In the genomic region with DNA sequence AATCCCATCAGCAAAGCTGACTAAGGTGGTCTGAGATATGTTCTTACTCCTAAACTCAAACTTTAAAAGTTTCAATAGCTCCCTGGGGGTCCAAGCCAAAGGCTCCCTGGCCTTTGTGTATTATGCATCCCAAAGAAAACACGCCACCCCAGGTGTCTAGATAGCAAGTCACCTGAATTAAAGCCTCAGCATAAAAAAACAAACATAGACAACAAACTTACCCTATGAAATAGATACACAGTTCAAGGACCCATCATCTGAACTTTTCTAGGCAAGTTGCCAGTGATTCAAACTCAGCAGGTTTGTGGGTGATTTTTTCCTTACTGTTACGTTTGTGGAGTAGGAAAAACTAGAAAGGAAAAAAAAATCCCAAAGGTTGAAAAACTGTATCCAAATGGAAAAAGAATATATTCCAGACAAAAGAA, we compare ENCODE assay signal across 1 cellular context.
TF ChIP-seq lines count a peak whose summit lies in the region.

No MANE protein-coding gene starts in this region.

TF ChIP-seq in WTC11, 78 proteins besides CTCF, POLR2A, EP300 and RAD21 (continued from another document):
- TF ChIP-seq, protein P1, sequence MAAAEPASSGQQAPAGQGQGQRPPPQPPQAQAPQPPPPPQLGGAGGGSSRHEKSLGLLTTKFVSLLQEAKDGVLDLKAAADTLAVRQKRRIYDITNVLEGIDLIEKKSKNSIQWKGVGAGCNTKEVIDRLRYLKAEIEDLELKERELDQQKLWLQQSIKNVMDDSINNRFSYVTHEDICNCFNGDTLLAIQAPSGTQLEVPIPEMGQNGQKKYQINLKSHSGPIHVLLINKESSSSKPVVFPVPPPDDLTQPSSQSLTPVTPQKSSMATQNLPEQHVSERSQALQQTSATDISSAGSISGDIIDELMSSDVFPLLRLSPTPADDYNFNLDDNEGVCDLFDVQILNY (CRISPR knock-in tag; IDR thresholded peaks at IDR 0.05), result no peak
- TF ChIP-seq FOXJ3 (CRISPR knock-in tag; IDR thresholded peaks at IDR 0.05; ENCODE audit: borderline replicate concordance), result no peak
